22 cellular contexts compared by ENCODE assay signal in genomic region chr7:156979007-156979606, GRCh38. TPM values are rescaled to one million over a fixed set of nuclear protein-coding genes. Genes with fewer than 3 reads are reported as not detected.
DNase-seq lines count a peak whose midpoint lies in the region; TF ChIP-seq lines count a peak whose summit lies in the region.
"Had no signal": no experiment of that assay in that cellular context is flagged by ENCODE, and none has a peak within 500 bp of the region (broad histone marks: within the 10 kb centered on the region; RNA-seq: fewer than 3 reads in every experiment).

No MANE protein-coding gene starts in this region.

- 57% methylated on average over 1 of the region's 1 CpG for WGBS in mammary epithelial cell (ENCODE audit: low coverage, missing lambda C conversion rate)

- H3K9me3 ChIP-seq in HEK293 (ENCODE audit: control insufficient read depth, insufficient read depth, low read depth, low read length) (no peaks in the 10 kb centered on the region), colonic mucosa (no peaks in the 10 kb centered on the region), mammary epithelial cell (replicated peaks; ENCODE audit: insufficient read depth, low read length) (no peaks in the 10 kb centered on the region)
- H3K9me3 ChIP-seq: BE2C had no signal

- CTCF ChIA-PET in HEK293 (lab: Yijun Ruan, JAX) = no interaction called here
- CTCF ChIA-PET in mammary epithelial cell (lab: Charles Lee; ENCODE audit: low non-redundant PET) = no interaction called here

- H3K4me2 ChIP-seq in mammary epithelial cell (ENCODE audit: insufficient read depth, low read depth, low read length) = no peak overlapping the region
- H3K4me2 ChIP-seq: BLaER1 had no signal

- H3K36me3 ChIP-seq in HEK293 (ENCODE audit: control insufficient read depth in 2 of 2, insufficient read depth in 1 of 2, low read length in 2 of 2) (peaks cover 7 to 11% of the 10 kb centered on the region in 2 experiments; a peak in 2 of 3 replicates), colonic mucosa (no peaks in the 10 kb centered on the region), mammary epithelial cell (ENCODE audit: insufficient read depth, low read length) (peaks cover 2% of the 10 kb centered on the region)
- H3K36me3 ChIP-seq: BLaER1 had no signal

- no peaks in the 10 kb centered on the region for H4K20me1 ChIP-seq in mammary epithelial cell (ENCODE audit: insufficient read depth, low read length)
- H4K20me1 ChIP-seq: BLaER1 had no signal

- DNase-seq in colonic mucosa = peak; percentile 1
- no peak for DNase-seq in progenitor cell of endocrine pancreas (ENCODE audit: low spot score, unreplicated experiment)
- no peak for DNase-seq in mammary epithelial cell
- no peak for DNase-seq in caudate nucleus (lab: John Stamatoyannopoulos, UW)
- DNase-seq: 8988T; ACHN; BE2C; C1 segment of cervical spinal cord; CD4-positive, alpha-beta memory T cell; CD4-positive, CD25-positive, alpha-beta regulatory T cell; CD8-positive, alpha-beta memory T cell; COR-L47; DMS 273 treated with DMSO at 0.1 percent for 48 hours; DMS153; DMS53; DMS79; GF-D8 had no signal

- dilution Hi-C loops in mammary epithelial cell (cut with HindIII; ENCODE audit: low sequenced_read_pairs) = no loop called here

- TF ChIP-seq CTCF in HEK293 (tag by site-specific recombination; IDR thresholded peaks at IDR 0.05) (no peak), colonic mucosa (IDR thresholded peaks at IDR 0.05) (no peak), progenitor cell of endocrine pancreas (IDR thresholded peaks at IDR 0.05; ENCODE audit: unreplicated experiment) (no peak), mammary epithelial cell (conservative IDR thresholded peaks at IDR 0.05 in 1 of 2, IDR thresholded peaks at IDR 0.05 in 1 of 2; ENCODE audit: extremely low read depth in 1 of 2, insufficient read depth in 1 of 2, low read depth in 1 of 2, low read length in 2 of 2) (no peak)

- H3K9ac ChIP-seq in colonic mucosa (ENCODE audit: low read depth in 2 of 2, low read length in 2 of 2) (no peak overlapping the region), mammary epithelial cell (ENCODE audit: insufficient read depth, low read length) (no peak overlapping the region)
- H3K9ac ChIP-seq: BLaER1 had no signal

- H3K4me3 Mint-ChIP-seq in progenitor cell of endocrine pancreas (ENCODE audit: low read depth) = no peak overlapping the region
- H3K4me3 Mint-ChIP-seq: CD14-positive monocyte; CD4-positive, alpha-beta memory T cell; CD8-positive, alpha-beta memory T cell had no signal

- in situ Hi-C loops in mammary epithelial cell (cut with MboI; ENCODE audit: low sequenced_read_pairs in 2 of 2) = no loop called here

- POLR2A ChIA-PET in HEK293 (lab: Yijun Ruan, JAX) = no interaction called here

- no peaks in the 10 kb centered on the region for H3K4me1 Mint-ChIP-seq in progenitor cell of endocrine pancreas (ENCODE audit: low read depth)
- H3K4me1 Mint-ChIP-seq: CD14-positive monocyte; CD4-positive, CD25-positive, alpha-beta regulatory T cell; CD8-positive, alpha-beta memory T cell had no signal

- H3K79me2 ChIP-seq in mammary epithelial cell (ENCODE audit: insufficient read depth, low read length) = no peaks in the 10 kb centered on the region

- no peaks in the 10 kb centered on the region for H3K27me3 Mint-ChIP-seq in progenitor cell of endocrine pancreas
- H3K27me3 Mint-ChIP-seq: CD4-positive, alpha-beta memory T cell; CD4-positive, CD25-positive, alpha-beta regulatory T cell; CD8-positive, alpha-beta memory T cell had no signal

- intact Hi-C loops in colonic mucosa (cut with DNase I) (no loop called here), mammary epithelial cell (cut with micrococcal nuclease) (no loop called here)

- peaks cover 22% of the 10 kb centered on the region for H3K36me3 Mint-ChIP-seq in progenitor cell of endocrine pancreas (ENCODE audit: insufficient read depth)

- no peak overlapping the region for H2AFZ ChIP-seq in mammary epithelial cell (ENCODE audit: low read depth, low read length)

- H3K27me3 ChIP-seq in colonic mucosa (no peaks in the 10 kb centered on the region), mammary epithelial cell (ENCODE audit: insufficient read depth, low read length) (no peaks in the 10 kb centered on the region)
- H3K27me3 ChIP-seq: BE2C, BLaER1 had no signal

- H3K27ac ChIP-seq in HEK293 (ENCODE audit: extremely low read depth, low read depth, low read length) = no peak overlapping the region
- H3K27ac ChIP-seq in colonic mucosa = no peak overlapping the region
- H3K27ac ChIP-seq in mammary epithelial cell (ENCODE audit: insufficient read depth, low read depth, low read length) = no peak overlapping the region
- no peak overlapping the region for H3K27ac ChIP-seq in caudate nucleus (ENCODE audit: low read depth, low read length)
- H3K27ac ChIP-seq: BLaER1 had no signal

- H3K4me1 ChIP-seq in HEK293 (ENCODE audit: control insufficient read depth, insufficient read depth, low read length) (no peaks in the 10 kb centered on the region), colonic mucosa (no peaks in the 10 kb centered on the region), mammary epithelial cell (ENCODE audit: insufficient read depth, low read length) (no peaks in the 10 kb centered on the region)
- H3K4me1 ChIP-seq: BE2C, BLaER1 had no signal

- no peak overlapping the region for H3K4me3 ChIP-seq in HEK293 (ENCODE audit: low read depth, low read length)
- no peak overlapping the region for H3K4me3 ChIP-seq in colonic mucosa
- no peak overlapping the region for H3K4me3 ChIP-seq in mammary epithelial cell (replicated peaks in 1 of 3; ENCODE audit: insufficient read depth in 1 of 3, low read depth in 2 of 3, low read length in 3 of 3)
- H3K4me3 ChIP-seq: BLaER1 had no signal

- peak overlapping the region; percentile 45 for H3K27ac Mint-ChIP-seq in progenitor cell of endocrine pancreas
- H3K27ac Mint-ChIP-seq: CD14-positive monocyte; CD4-positive, alpha-beta memory T cell; CD4-positive, CD25-positive, alpha-beta regulatory T cell; CD8-positive, alpha-beta memory T cell had no signal

- BruUV-seq in mammary epithelial cell (replicated peaks; lab: Mats Ljungman, UMichigan) = no TSS peak

- peaks cover 17% of the 10 kb centered on the region for H3K9me3 Mint-ChIP-seq in progenitor cell of endocrine pancreas (ENCODE audit: low read depth)

TF ChIP-seq in HEK293, 187 proteins besides CTCF, POLR2A, EP300 and RAD21:
- TF ChIP-seq ZNF174 (tag by site-specific recombination; IDR thresholded peaks at IDR 0.05) = no peak
- peak; percentile 83 for TF ChIP-seq SETDB1 (IDR thresholded peaks at IDR 0.05; ENCODE audit: insufficient read length, low read length)
- TF ChIP-seq ZNF521 (tag by site-specific recombination; IDR thresholded peaks at IDR 0.05) = no peak
- TF ChIP-seq TCF7L2 (IDR thresholded peaks at IDR 0.05; ENCODE audit: borderline replicate concordance, low read depth, low read length) = no peak
- TF ChIP-seq ZNF292 (tag by site-specific recombination; IDR thresholded peaks at IDR 0.05; ENCODE audit: borderline replicate concordance, low read depth) = no peak
- peak; percentile 57; the same call in 1 of the 2 replicates for TF ChIP-seq TRIM28 (IDR thresholded peaks at IDR 0.05; ENCODE audit: borderline replicate concordance, low read length)

RNA-seq across cellular contexts. Expression of gene NOM1, which starts 29.6 kb away (rescaled TPM):
- 10 to 100 TPM; 12.7 to 21.4 TPM for total RNA-seq in colonic mucosa
- 33.6 and 34.4 TPM in 2 replicates for total RNA-seq in progenitor cell of endocrine pancreas
- 10 to 100 TPM; 13.5 to 30.2 TPM for total RNA-seq in mammary epithelial cell
- 8.2 TPM for polyA plus RNA-seq in mammary epithelial cell
- 23.6 TPM for polyA minus RNA-seq in mammary epithelial cell

RNA-seq across cellular contexts. Expression of gene MNX1, which starts 31.4 kb away (rescaled TPM):
- total RNA-seq in colonic mucosa = 10 to 100 TPM; 14.5 to 27.4 TPM
- 86.5 and 103 TPM in 2 replicates for total RNA-seq in progenitor cell of endocrine pancreas
- 1 to 10 TPM in 1 of 2 donors, under 1 TPM in 1; 0.50 to 5.1 TPM for total RNA-seq in mammary epithelial cell
- polyA plus RNA-seq in mammary epithelial cell = 0.10 TPM
- 1.3 TPM for polyA minus RNA-seq in mammary epithelial cell
- total RNA-seq: A673; CD4-positive, alpha-beta memory T cell; CD8-positive, alpha-beta memory T cell had no signal
- polyA plus RNA-seq: AG04450; CD14-positive monocyte; CD4-positive, alpha-beta memory T cell; CD4-positive, CD25-positive, alpha-beta regulatory T cell; CD8-positive, alpha-beta memory T cell had no signal
